In genomic region chr5:168939131-168939530, GRCh38 we compare ENCODE assay signal across 19 cellular contexts.
DNase-seq lines count a peak whose midpoint lies in the region; ATAC-seq and TF ChIP-seq lines count a peak whose summit lies in the region.
"Had no signal": no experiment of that assay in that cellular context is flagged by ENCODE, and none has a peak within 500 bp of the region (broad histone marks: within the 10 kb centered on the region; RNA-seq: fewer than 3 reads in every experiment).

No MANE protein-coding gene starts in this region.

- H3K9me3 Mint-ChIP-seq in stimulated activated naive B cell treated with anti-CD40 and anti-IgM and Interleukin-4, amounts not matched to agents 10 μg/mL and 1 μg/mL and 100 μg/mL, for 72 hours, result peaks cover 2 to 6% of the 10 kb centered on the region in 2 donors
- H3K9me3 Mint-ChIP-seq: CD4-positive, alpha-beta T cell; HFFc6 had no signal

- no peaks in the 10 kb centered on the region for H3K36me3 Mint-ChIP-seq in stimulated activated naive B cell treated with anti-CD40 and anti-IgM and Interleukin-4, amounts not matched to agents 10 μg/mL and 1 μg/mL and 100 μg/mL, for 72 hours

- H3K27ac Mint-ChIP-seq in stimulated activated naive B cell treated with anti-CD40 and anti-IgM and Interleukin-4, amounts not matched to agents 10 μg/mL and 1 μg/mL and 100 μg/mL, for 72 hours, result no peak overlapping the region
- H3K27ac Mint-ChIP-seq: CD4-positive, alpha-beta T cell; HFFc6 had no signal

- no peak overlapping the region for H3K4me3 Mint-ChIP-seq in stimulated activated naive B cell treated with anti-CD40 and anti-IgM and Interleukin-4, amounts not matched to agents 10 μg/mL and 1 μg/mL and 100 μg/mL, for 72 hours
- H3K4me3 Mint-ChIP-seq: CD4-positive, alpha-beta T cell; HFFc6 had no signal

- H3K4me3 ChIP-seq in fibroblast of villous mesenchyme (ENCODE audit: low read depth, low read length), result no peak overlapping the region
- no peak overlapping the region for H3K4me3 ChIP-seq in skeletal muscle cell (ENCODE audit: low read depth, low read length)
- H3K4me3 ChIP-seq: BLaER1 treated with 17β-estradiol and CSF1 and Interleukin-3, amounts not matched to agents 10 nM and 100 nM; HAP-1; Peyer's patch had no signal

- no peak for TF ChIP-seq CTCF in fibroblast of villous mesenchyme (IDR thresholded peaks at IDR 0.05; ENCODE audit: insufficient read depth, low read depth, low read length)

- H3K27me3 Mint-ChIP-seq in stimulated activated naive B cell treated with anti-CD40 and anti-IgM and Interleukin-4, amounts not matched to agents 10 μg/mL and 1 μg/mL and 100 μg/mL, for 72 hours, result peaks cover 5 to 7% of the 10 kb centered on the region in 2 donors
- H3K27me3 Mint-ChIP-seq: CD4-positive, alpha-beta T cell had no signal

- no peak for ATAC-seq in GM18498 (IDR thresholded peaks at IDR 0.05; ENCODE audit: unreplicated experiment)
- ATAC-seq in stimulated activated naive B cell treated with anti-CD40 and anti-IgM and Interleukin-4, amounts not matched to agents 10 μg/mL and 1 μg/mL and 100 μg/mL, for 72 hours (replicated peaks), result no peak

- peaks cover 7 to 8% of the 10 kb centered on the region in 2 donors for H3K4me1 Mint-ChIP-seq in stimulated activated naive B cell treated with anti-CD40 and anti-IgM and Interleukin-4, amounts not matched to agents 10 μg/mL and 1 μg/mL and 100 μg/mL, for 72 hours

- DNase-seq in ELF-1 (ENCODE audit: low read depth, low spot score), result peak; percentile 31
- peak; percentile 89 for DNase-seq in amniotic epithelial cell (ENCODE audit: low read depth)
- peak; percentile 23 for DNase-seq in fibroblast of villous mesenchyme (ENCODE audit: low read depth)
- DNase-seq in skeletal muscle cell (ENCODE audit: low read depth), result peak; percentile 26
- no peak for DNase-seq in activated naive CD4-positive, alpha-beta T cell treated with Interleukin-2 at 50 U/mL for 16 hours
- no peak for DNase-seq in stimulated activated naive B cell treated with anti-CD40 and anti-IgM and Interleukin-4, amounts not matched to agents 10 μg/mL and 1 μg/mL and 100 μg/mL, for 72 hours
- DNase-seq: AML-193; CD4-positive, alpha-beta T cell; GOT3; HFFc6; KBM-7; NCI-H2029; NCI-H446; NCI-H774; Peyer's patch; SHP77 treated with DMSO at 0.1 percent for 48 hours had no signal

Comparison
In these comparisons a context has a peak if more than half of its experiments do, and no peak if none do; other contexts are left out.
1. DNase-seq: peak in ELF-1 (single experiment), amniotic epithelial cell (single experiment), fibroblast of villous mesenchyme (single experiment) and skeletal muscle cell (single experiment); none in activated naive CD4-positive, alpha-beta T cell treated with Interleukin-2 at 50 U/mL for 16 hours (single experiment) and stimulated activated naive B cell treated with anti-CD40 and anti-IgM and Interleukin-4, amounts not matched to agents 10 μg/mL and 1 μg/mL and 100 μg/mL, for 72 hours (single experiment).